In the genomic region with DNA sequence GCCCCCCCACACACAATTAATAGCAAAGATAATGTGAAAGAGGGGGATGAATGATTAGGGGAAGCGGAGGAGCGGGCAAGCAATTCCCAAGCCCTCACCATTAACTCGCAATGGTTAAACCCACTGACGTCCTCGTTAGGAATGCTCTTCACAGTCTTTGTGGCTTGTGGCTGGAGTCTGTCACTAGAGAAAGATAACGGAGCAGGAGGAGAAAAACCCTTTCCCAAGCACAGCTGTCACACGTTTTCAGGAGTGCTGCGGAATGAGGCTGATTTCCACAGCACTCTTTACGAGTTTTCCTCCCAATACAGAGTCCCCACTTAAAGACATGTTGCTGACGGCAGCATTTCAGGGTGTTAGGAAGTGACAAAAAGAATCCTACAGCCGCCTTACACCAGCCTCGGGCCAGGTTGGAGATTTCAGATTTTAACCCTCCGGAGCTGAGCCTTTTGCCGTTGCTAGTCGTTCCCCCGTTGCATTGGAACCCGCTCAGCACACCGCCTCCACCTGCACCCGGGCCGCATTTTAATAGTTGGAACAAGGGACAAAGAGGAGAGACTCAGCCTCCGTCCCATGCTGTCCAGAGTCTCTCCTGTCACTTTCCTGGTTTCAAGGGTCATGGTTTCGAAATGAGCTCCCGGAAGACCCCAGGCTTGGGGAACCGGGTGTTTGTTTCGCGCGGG, we compare ENCODE assay signal across 8 cellular contexts.
DNase-seq lines count a peak whose midpoint lies in the region; ATAC-seq, FAIRE-seq and TF ChIP-seq lines count a peak whose summit lies in the region.

No MANE protein-coding gene starts in this region.

- intact Hi-C loops in testis (cut with DNase I; ENCODE audit: low total_unique reads), result no loop called here

- no peak for TF ChIP-seq CTCF in BE2C (IDR thresholded peaks at IDR 0.05; ENCODE audit: low read depth, low read length)
- no peak for TF ChIP-seq CTCF in HL-60 (IDR thresholded peaks at IDR 0.05; ENCODE audit: insufficient read depth, low read length)
- no peak for TF ChIP-seq CTCF in brain microvascular endothelial cell (IDR thresholded peaks at IDR 0.05; ENCODE audit: low read depth, low read length, missing control alignments)
- no peak for TF ChIP-seq CTCF in testis (IDR thresholded peaks at IDR 0.05)

- no peak overlapping the region for H3K4me3 Mint-ChIP-seq in activated CD8-positive, alpha-beta memory T cell treated with anti-CD3 and anti-CD28 coated beads, Interleukin-2, amount 10 ng/mL, durations not matched to agents 7 days and 5 days

- H3K4me1 ChIP-seq in BE2C (peaks cover 10% of the 10 kb centered on the region), testis (no peaks in the 10 kb centered on the region), small intestine (ENCODE audit: control insufficient read depth in 2 of 2, insufficient read depth in 1 of 2, low read depth in 1 of 2, low read length in 1 of 2) (no peaks in the 10 kb centered on the region)

- CTCF ChIA-PET in activated CD8-positive, alpha-beta memory T cell treated with anti-CD3 and anti-CD28 coated beads, Interleukin-2, amount 10 ng/mL, durations not matched to agents 7 days and 5 days (lab: Charles Lee), result no interaction called here

- no peak for FAIRE-seq in small intestine (lab: Jason Lieb, UNC)

- H3K27me3 ChIP-seq in BE2C (no peaks in the 10 kb centered on the region), HL-60 (ENCODE audit: insufficient read depth, poor library complexity, severe bottlenecking) (peaks cover 38% of the 10 kb centered on the region), brain microvascular endothelial cell (replicated peaks) (peaks cover 13% of the 10 kb centered on the region), testis (no peaks in the 10 kb centered on the region), small intestine (ENCODE audit: control insufficient read depth in 2 of 2, insufficient read depth in 2 of 2, low read length in 2 of 2) (peaks cover 0 to 1% of the 10 kb centered on the region in 2 donors)

- DNase-seq in BE2C (peak; percentile 26), HL-60 (ENCODE audit: low read depth in 1 of 2, low spot score in 1 of 2) (no peak), brain microvascular endothelial cell (peak; percentile 58), left kidney (ENCODE audit: low read depth, low spot score) (peak; percentile 49), testis (no peak), small intestine (no peak), NOMO-1 treated with dmso at 0.1 percent for 144 hours (lab: John Stamatoyannopoulos, UW; ENCODE audit: unreplicated experiment) (no peak)
- no peak for DNase-seq in activated CD8-positive, alpha-beta memory T cell treated with anti-CD3 and anti-CD28 coated beads, Interleukin-2, amount 10 ng/mL, durations not matched to agents 7 days and 5 days

- H3K27ac Mint-ChIP-seq in activated CD8-positive, alpha-beta memory T cell treated with anti-CD3 and anti-CD28 coated beads, Interleukin-2, amount 10 ng/mL, durations not matched to agents 7 days and 5 days, result no peak overlapping the region

- H3K27ac ChIP-seq in HL-60 (replicated peaks) (no peak overlapping the region), brain microvascular endothelial cell (no peak overlapping the region), testis (no peak overlapping the region), small intestine (ENCODE audit: low read depth in 1 of 2, low read length in 1 of 2) (no peak overlapping the region)

- no peaks in the 10 kb centered on the region for H3K9me3 Mint-ChIP-seq in activated CD8-positive, alpha-beta memory T cell treated with anti-CD3 and anti-CD28 coated beads, Interleukin-2, amount 10 ng/mL, durations not matched to agents 7 days and 5 days (ENCODE audit: low read depth)

- H3K36me3 ChIP-seq in BE2C, result no peaks in the 10 kb centered on the region
- no peaks in the 10 kb centered on the region for H3K36me3 ChIP-seq in brain microvascular endothelial cell (replicated peaks)
- H3K36me3 ChIP-seq in testis (ENCODE audit: low read depth, missing control alignments), result no peaks in the 10 kb centered on the region
- H3K36me3 ChIP-seq in small intestine (ENCODE audit: control insufficient read depth in 2 of 2, insufficient read depth in 2 of 2, low read length in 2 of 2), result no peaks in the 10 kb centered on the region

- in situ Hi-C loops in brain microvascular endothelial cell (cut with HindIII; ENCODE audit: low pct_ligation_motif_present, low sequenced_read_pairs), result no loop called here

- peaks cover 45% of the 10 kb centered on the region for H3K27me3 Mint-ChIP-seq in activated CD8-positive, alpha-beta memory T cell treated with anti-CD3 and anti-CD28 coated beads, Interleukin-2, amount 10 ng/mL, durations not matched to agents 7 days and 5 days

- H3K4me1 Mint-ChIP-seq in activated CD8-positive, alpha-beta memory T cell treated with anti-CD3 and anti-CD28 coated beads, Interleukin-2, amount 10 ng/mL, durations not matched to agents 7 days and 5 days, result no peaks in the 10 kb centered on the region

- TF ChIP-seq POLR2A in testis (IDR thresholded peaks at IDR 0.05), result no peak

- no peaks in the 10 kb centered on the region for H3K36me3 Mint-ChIP-seq in activated CD8-positive, alpha-beta memory T cell treated with anti-CD3 and anti-CD28 coated beads, Interleukin-2, amount 10 ng/mL, durations not matched to agents 7 days and 5 days

- 5 to 21% methylated on average over 11 to 27 of the region's 27 CpGs for WGBS in testis, 2 donors
- 9 to 14% (median 12%) methylated on average over 26 to 27 of the region's 27 CpGs for WGBS in small intestine, 3 donors

- H3K4me3 ChIP-seq in BE2C (ENCODE audit: low read depth, low read length) (peak overlapping the region; percentile 74), HL-60 (replicated peaks; ENCODE audit: insufficient read depth, low read length) (peak overlapping the region; percentile 47), brain microvascular endothelial cell (ENCODE audit: low read depth, low read length) (peak overlapping the region; percentile 56), testis (peak overlapping the region; percentile 44 to 64), small intestine (ENCODE audit: low read depth in 1 of 2, low read length in 2 of 2) (no peak overlapping the region)

- H3K9me3 ChIP-seq in BE2C (no peaks in the 10 kb centered on the region), testis (no peaks in the 10 kb centered on the region), small intestine (ENCODE audit: control insufficient read depth, low read depth) (no peaks in the 10 kb centered on the region)

- ATAC-seq in activated CD8-positive, alpha-beta memory T cell treated with anti-CD3 and anti-CD28 coated beads, Interleukin-2, amount 10 ng/mL, durations not matched to agents 7 days and 5 days, result no peak

Comparison
In these comparisons a context has a peak if more than half of its experiments do, and no peak if none do; other contexts are left out.
1. DNase-seq: peak in BE2C (single experiment), brain microvascular endothelial cell (single experiment) and left kidney (single experiment); none in HL-60 (0 of 2), testis (single experiment), small intestine (single experiment), activated CD8-positive, alpha-beta memory T cell treated with anti-CD3 and anti-CD28 coated beads, Interleukin-2, amount 10 ng/mL, durations not matched to agents 7 days and 5 days (single experiment) and NOMO-1 treated with dmso at 0.1 percent for 144 hours (single experiment).
2. H3K4me3 ChIP-seq: peak in BE2C (single experiment), HL-60 (single experiment), brain microvascular endothelial cell (single experiment) and testis (2 of 2); none in small intestine (0 of 2).